8 cellular contexts compared by ENCODE assay signal in genomic region chr15:34757262-34757661, GRCh38. TPM values are rescaled to one million over a fixed set of nuclear protein-coding genes. Genes with fewer than 3 reads are reported as not detected.
"Had no signal": no experiment of that assay in that cellular context is flagged by ENCODE, and none has a peak within 500 bp of the region (broad histone marks: within the 10 kb centered on the region; RNA-seq: fewer than 3 reads in every experiment).

No MANE protein-coding gene starts in this region.

- H3K27ac ChIP-seq: HL-60 had no signal

- ATAC-seq: HepG2, K562 had no signal

- H3K27ac Mint-ChIP-seq: IgD-negative memory B cell had no signal

- DNase-seq: IMR-90, KBM-7 had no signal

- H3K4me3 Mint-ChIP-seq: IgD-negative memory B cell had no signal

- H3K4me3 ChIP-seq: K562 had no signal

RNA-seq across cellular contexts. Expression of gene GJD2, which starts 2.5 kb away (rescaled TPM):
- total RNA-seq: HepG2, HT-29, HT1080, IMR-90, K562 had no signal
- polyA plus RNA-seq: HepG2, IgD-negative memory B cell, IMR-90, K562 had no signal

RNA-seq across cellular contexts. Expression of gene ACTC1, which starts 38.1 kb away (rescaled TPM):
- total RNA-seq: HepG2, HT-29, HT1080 had no signal
- polyA plus RNA-seq: HepG2, IgD-negative memory B cell had no signal
